Comparison of ENCODE assay signal across 8 cellular contexts in the genomic region with DNA sequence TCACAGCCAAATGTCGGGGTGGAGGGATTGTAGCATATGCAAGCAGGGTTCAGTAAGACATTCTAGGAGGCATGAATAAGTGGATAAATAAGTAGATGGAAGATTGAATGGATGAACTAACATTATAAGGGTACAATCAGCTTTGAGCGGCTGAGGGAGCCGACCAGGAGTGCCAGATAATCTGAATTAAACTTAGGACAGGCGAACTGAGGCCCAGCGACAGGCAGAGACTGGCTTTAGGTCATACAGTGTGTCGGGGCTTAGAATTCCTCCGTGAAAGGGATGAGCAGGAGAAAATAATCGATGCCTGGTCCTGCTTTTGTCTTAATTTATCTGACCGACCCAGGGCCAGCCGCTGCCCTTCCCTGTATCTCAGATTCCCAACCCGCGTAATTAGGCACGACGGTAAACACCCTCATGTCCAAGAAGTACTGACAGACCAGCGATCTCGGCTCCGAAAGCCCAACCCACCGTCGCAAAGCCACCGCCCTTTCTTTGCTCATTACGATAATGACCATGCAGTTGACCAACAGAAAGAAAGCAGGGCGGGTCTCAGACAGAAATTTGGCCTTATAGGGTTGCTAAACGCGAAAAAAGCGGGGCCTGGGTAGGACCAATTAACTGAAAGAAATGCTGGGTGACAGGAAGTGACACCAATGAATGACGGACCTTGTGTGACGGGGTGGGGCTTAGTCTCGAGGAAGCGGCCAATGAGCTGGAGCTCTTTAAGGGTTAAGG. TPM values are rescaled to one million over a fixed set of nuclear protein-coding genes. Genes with fewer than 3 reads are reported as not detected.
DNase-seq lines count a peak whose midpoint lies in the region; TF ChIP-seq lines count a peak whose summit lies in the region.

No MANE protein-coding gene starts in this region.

- H3K4me1 ChIP-seq in HAP-1 = peaks cover 10% of the 10 kb centered on the region
- H3K4me1 ChIP-seq in neutrophil (ENCODE audit: control insufficient read depth in 1 of 2, insufficient read depth in 1 of 2, low read depth in 1 of 2, low read length in 1 of 2) = peaks cover 54 to 55% of the 10 kb centered on the region in 2 experiments

- peak; percentile 29 for TF ChIP-seq CTCF in neutrophil (IDR thresholded peaks at IDR 0.05)

- H3K4me3 ChIP-seq in HAP-1 (peak overlapping the region; percentile 73), MG63 (peak overlapping the region; percentile 85), neutrophil (ENCODE audit: low read depth in 1 of 2, low read length in 1 of 2) (peak overlapping the region; percentile 67 to 78)

- H3K9me3 ChIP-seq in HAP-1 (no peaks in the 10 kb centered on the region; the same call in 1 of the 2 replicates), MG63 (no peaks in the 10 kb centered on the region; the same call in 1 of the 2 replicates), neutrophil (no peaks in the 10 kb centered on the region)

- H3K36me3 ChIP-seq in HAP-1 (replicated peaks) (peaks cover 10% of the 10 kb centered on the region; the same call in 1 of the 2 replicates), MG63 (peaks cover 23% of the 10 kb centered on the region), neutrophil (no peaks in the 10 kb centered on the region)

- in situ Hi-C loops in HAP-1 (cut with MboI; ENCODE audit: low sequenced_read_pairs) = no loop called here

- no peaks in the 10 kb centered on the region for H3K27me3 ChIP-seq in HAP-1 (ENCODE audit: low read depth)
- no peaks in the 10 kb centered on the region for H3K27me3 ChIP-seq in MG63
- H3K27me3 ChIP-seq in neutrophil = no peaks in the 10 kb centered on the region

- DNase-seq in GF-D8 (lab: John Stamatoyannopoulos, UW) (peak; percentile 98), HAP-1 (ENCODE audit: low spot score in 2 of 2) (peak; percentile 95 to 99), MG63 (peak; percentile 97), SHP77 (lab: John Stamatoyannopoulos, UW) (peak; percentile 100), germinal center (ENCODE audit: low spot score) (peak; percentile 87), superior temporal gyrus (ENCODE audit: extremely low spot score) (peak; percentile 100)
- DNase-seq in activated naive CD4-positive, alpha-beta T cell treated with anti-CD3 and anti-CD28 coated beads, Interleukin-2, amount 50 U/mL, for 16 hours = peak; percentile 83

- H3K27ac ChIP-seq in neutrophil = peak overlapping the region; percentile 98

RNA-seq across cellular contexts. Expression of a gene that starts 0.5 kb away (rescaled TPM):
- total RNA-seq in MG63 (2014; rRNA removed; shearing (Covaris generic); ENCODE audit: low replicate concordance) = 54.0 and 124 TPM in 2 replicates

RNA-seq across cellular contexts. Expression of a gene that starts 6.2 kb away (rescaled TPM):
- total RNA-seq in MG63 (2014; rRNA removed; shearing (Covaris generic); ENCODE audit: low replicate concordance) = not detected in 2 replicates

RNA-seq across cellular contexts. Expression of a gene that starts 8.9 kb away (rescaled TPM):
- total RNA-seq in MG63 (2014; rRNA removed; shearing (Covaris generic); ENCODE audit: low replicate concordance) = 89.9 and 130 TPM in 2 replicates

RNA-seq across cellular contexts. Expression of a gene that starts 23.6 kb away (rescaled TPM):
- 1.1 and 4.5 TPM in 2 replicates for total RNA-seq in MG63 (2014; rRNA removed; shearing (Covaris generic); ENCODE audit: low replicate concordance)

RNA-seq across cellular contexts. Expression of a gene that starts 31.3 kb away (rescaled TPM):
- 11.6 and 17.4 TPM in 2 replicates for total RNA-seq in MG63 (2014; rRNA removed; shearing (Covaris generic); ENCODE audit: low replicate concordance)

Comparison
In these comparisons a context has a peak if more than half of its experiments do, and no peak if none do; other contexts are left out.
1. Peak in every context shown above with its lines: DNase-seq, H3K4me3 ChIP-seq and H3K27ac ChIP-seq.